ENCODE assay signal across 11 cellular contexts in genomic region chr20:11271319-11271718, GRCh38.
DNase-seq lines count a peak whose midpoint lies in the region; ATAC-seq and TF ChIP-seq lines count a peak whose summit lies in the region.
"Had no signal": no experiment of that assay in that cellular context is flagged by ENCODE, and none has a peak within 500 bp of the region (broad histone marks: within the 10 kb centered on the region; RNA-seq: fewer than 3 reads in every experiment).

No MANE protein-coding gene starts in this region.

- H2AFZ ChIP-seq in OCI-LY7 (ENCODE audit: low read length) (no peak overlapping the region), smooth muscle cell (ENCODE audit: low read depth) (no peak overlapping the region)

- H3K4me3 ChIP-seq in OCI-LY7 (ENCODE audit: low read depth, low read length, poor library complexity, severe bottlenecking): no peak overlapping the region
- no peak overlapping the region for H3K4me3 ChIP-seq in smooth muscle cell
- H3K4me3 ChIP-seq: cardiac muscle cell had no signal

- peak; percentile 26 for DNase-seq in DMS53 (lab: John Stamatoyannopoulos, UW)
- DNase-seq in DMS53 treated with DMSO at 0.1 percent for 48 hours (lab: John Stamatoyannopoulos, UW; ENCODE audit: unreplicated experiment): no peak
- DNase-seq in OCI-LY7 (ENCODE audit: low spot score): no peak
- DNase-seq in foreskin keratinocyte: no peak
- DNase-seq in smooth muscle cell (lab: John Stamatoyannopoulos, UW; ENCODE audit: unreplicated experiment): no peak
- no peak for DNase-seq in effector memory CD8-positive, alpha-beta T cell
- no peak for DNase-seq in NCI-H1092 treated with DMSO at 0.1 percent for 48 hours (lab: John Stamatoyannopoulos, UW)
- DNase-seq: activated CD8-positive, alpha-beta T cell treated with anti-CD3 and anti-CD28 coated beads for 36 hours; NCI-H2081 treated with DMSO at 0.1 percent for 48 hours had no signal

- H3K36me3 Mint-ChIP-seq in effector memory CD8-positive, alpha-beta T cell (ENCODE audit: insufficient read depth): no peaks in the 10 kb centered on the region

- H3K79me2 ChIP-seq in OCI-LY7 (ENCODE audit: insufficient read depth, low read depth, low read length): no peaks in the 10 kb centered on the region
- H3K79me2 ChIP-seq in smooth muscle cell (ENCODE audit: low read depth): no peaks in the 10 kb centered on the region

- no peak overlapping the region for H3K4me3 Mint-ChIP-seq in effector memory CD8-positive, alpha-beta T cell
- H3K4me3 Mint-ChIP-seq: activated CD8-positive, alpha-beta T cell treated with anti-CD3 and anti-CD28 coated beads for 36 hours had no signal

- POLR2A ChIA-PET in OCI-LY7 (lab: Charles Lee): no interaction called here

- no peaks in the 10 kb centered on the region for H3K27me3 Mint-ChIP-seq in effector memory CD8-positive, alpha-beta T cell
- H3K27me3 Mint-ChIP-seq: activated CD8-positive, alpha-beta T cell treated with anti-CD3 and anti-CD28 coated beads for 36 hours had no signal

- H3K9me3 Mint-ChIP-seq in effector memory CD8-positive, alpha-beta T cell: no peaks in the 10 kb centered on the region
- H3K9me3 Mint-ChIP-seq: activated CD8-positive, alpha-beta T cell treated with anti-CD3 and anti-CD28 coated beads for 36 hours had no signal

- ATAC-seq in foreskin keratinocyte: no peak
- ATAC-seq in effector memory CD8-positive, alpha-beta T cell (replicated peaks): no peak
- no peak for ATAC-seq in GM21825 (IDR thresholded peaks at IDR 0.05; ENCODE audit: unreplicated experiment)
- ATAC-seq: activated CD8-positive, alpha-beta T cell treated with anti-CD3 and anti-CD28 coated beads for 36 hours had no signal

- no peak overlapping the region for H3K27ac Mint-ChIP-seq in effector memory CD8-positive, alpha-beta T cell
- H3K27ac Mint-ChIP-seq: activated CD8-positive, alpha-beta T cell treated with anti-CD3 and anti-CD28 coated beads for 36 hours had no signal

- no peaks in the 10 kb centered on the region for H4K20me1 ChIP-seq in OCI-LY7 (ENCODE audit: insufficient read depth, low read length)
- H4K20me1 ChIP-seq in smooth muscle cell (ENCODE audit: low read depth): no peaks in the 10 kb centered on the region

- H3K9me2 ChIP-seq in OCI-LY7 (ENCODE audit: insufficient read depth, low read length): no peaks in the 10 kb centered on the region

- no TSS peak for BruUV-seq in OCI-LY7 (replicated peaks; lab: Mats Ljungman, UMichigan)

- H3K4me2 ChIP-seq in OCI-LY7 (ENCODE audit: low read length) (no peak overlapping the region), smooth muscle cell (no peak overlapping the region)

- intact Hi-C loops in OCI-LY7 (cut with micrococcal nuclease; ENCODE audit: unreplicated experiment): no loop called here

- H3K9ac ChIP-seq in smooth muscle cell (ENCODE audit: low read depth): no peak overlapping the region

- no peaks in the 10 kb centered on the region for H3K4me1 ChIP-seq in OCI-LY7 (ENCODE audit: insufficient read depth, low read length, poor library complexity, severe bottlenecking)
- H3K4me1 ChIP-seq in foreskin keratinocyte: peaks cover 25% of the 10 kb centered on the region
- peaks cover 53% of the 10 kb centered on the region for H3K4me1 ChIP-seq in smooth muscle cell (ENCODE audit: low read depth)

- H3K36me3 ChIP-seq in OCI-LY7 (ENCODE audit: insufficient read depth, low read length) (no peaks in the 10 kb centered on the region), smooth muscle cell (ENCODE audit: low read depth) (no peaks in the 10 kb centered on the region)
- H3K36me3 ChIP-seq: cardiac muscle cell had no signal

- WGBS in smooth muscle cell (ENCODE audit: low lambda C conversion rate): 54% methylated on average over 6 of the region's 6 CpGs

- peaks cover 7% of the 10 kb centered on the region for H3F3A ChIP-seq in smooth muscle cell (ENCODE audit: low read depth)

- H3K4me1 Mint-ChIP-seq in effector memory CD8-positive, alpha-beta T cell (ENCODE audit: low read depth in 2 of 2): no peaks in the 10 kb centered on the region

- H3K27ac ChIP-seq in OCI-LY7 (ENCODE audit: low read depth, low read length, poor library complexity, severe bottlenecking): no peak overlapping the region
- peak overlapping the region; percentile 33 for H3K27ac ChIP-seq in foreskin keratinocyte
- H3K27ac ChIP-seq in smooth muscle cell (ENCODE audit: low read depth): no peak overlapping the region
- H3K27ac ChIP-seq: cardiac muscle cell had no signal

- H3K9me3 ChIP-seq in OCI-LY7 (ENCODE audit: low read length): no peaks in the 10 kb centered on the region
- no peaks in the 10 kb centered on the region for H3K9me3 ChIP-seq in smooth muscle cell (replicated peaks; ENCODE audit: low read depth)

- TF ChIP-seq CTCF in OCI-LY7 (conservative IDR thresholded peaks at IDR 0.05; ENCODE audit: low read length) (0 out of 2 replicates have a peak, but pooled peaks have one; percentile 24), foreskin keratinocyte (conservative IDR thresholded peaks at IDR 0.05) (no peak), smooth muscle cell (IDR thresholded peaks at IDR 0.05; ENCODE audit: borderline replicate concordance, insufficient read depth, poor library complexity, severe bottlenecking) (peak; percentile 7)

- CTCF ChIA-PET in OCI-LY7 (lab: Charles Lee; ENCODE audit: unreplicated experiment): no interaction called here

- no peaks in the 10 kb centered on the region for H3K27me3 ChIP-seq in foreskin keratinocyte
- H3K27me3 ChIP-seq in smooth muscle cell (ENCODE audit: low read depth): no peaks in the 10 kb centered on the region
- H3K27me3 ChIP-seq: cardiac muscle cell had no signal
